10 cellular contexts compared by ENCODE assay signal in genomic region chr3:24520941-24521305, GRCh38. TPM values are rescaled to one million over a fixed set of nuclear protein-coding genes. Genes with fewer than 3 reads are reported as not detected.
DNase-seq lines count a peak whose midpoint lies in the region; ATAC-seq and TF ChIP-seq lines count a peak whose summit lies in the region.
"Had no signal": no experiment of that assay in that cellular context is flagged by ENCODE, and none has a peak within 500 bp of the region (broad histone marks: within the 10 kb centered on the region; RNA-seq: fewer than 3 reads in every experiment).

No MANE protein-coding gene starts in this region.

- no CpG with 5 or more reads among the region's 2 CpGs for WGBS in neuronal stem cell (ENCODE audit: extremely low coverage in 2 of 2, insufficient read length in 2 of 2, insufficient replicate concordance in 1 of 2), 2 donors

- H3K4me3 ChIP-seq in AG09309 (ENCODE audit: control insufficient read depth, low read depth, low read length) (peak overlapping the region; percentile 46), PC-3 (ENCODE audit: low read length) (peak overlapping the region; percentile 74), fibroblast of mammary gland (ENCODE audit: control insufficient read depth, low read depth, low read length) (peak overlapping the region; percentile 59), neuronal stem cell (ENCODE audit: low read length in 2 of 2) (no peak overlapping the region)

- H3K27me3 ChIP-seq in PC-3 (ENCODE audit: low read length), result no peaks in the 10 kb centered on the region
- H3K27me3 ChIP-seq in neuronal stem cell (ENCODE audit: control insufficient read depth in 3 of 3, insufficient read depth in 3 of 3, low read depth in 1 of 3, low read length in 3 of 3), result peaks cover 0 to 77% (median 44%) of the 10 kb centered on the region in 3 experiments

- H3K36me3 ChIP-seq in PC-3 (ENCODE audit: low read depth, low read length) (no peaks in the 10 kb centered on the region), neuronal stem cell (replicated peaks in 1 of 2; ENCODE audit: control insufficient read depth in 2 of 2, insufficient read depth in 2 of 2, low read length in 2 of 2) (no peaks in the 10 kb centered on the region)

- no peaks in the 10 kb centered on the region for H3K79me2 ChIP-seq in PC-3 (ENCODE audit: low read length)

- H2BK12ac ChIP-seq in neuronal stem cell (ENCODE audit: low read length), result no peak overlapping the region

- H3K14ac ChIP-seq in neuronal stem cell (ENCODE audit: low read length), result no peak overlapping the region

- H3K18ac ChIP-seq in neuronal stem cell (ENCODE audit: low read length), result no peak overlapping the region

- H3K4me1 ChIP-seq in PC-3 (ENCODE audit: insufficient read depth, low read length) (peaks cover 39% of the 10 kb centered on the region), neuronal stem cell (ENCODE audit: control insufficient read depth in 2 of 2, insufficient read depth in 1 of 2, low read depth in 1 of 2, low read length in 2 of 2) (peaks cover 0 to 5% of the 10 kb centered on the region in 2 donors)

- DNase-seq in AG09309 (ENCODE audit: low read depth) (no peak), PC-3 (peak; percentile 61), fibroblast of mammary gland (ENCODE audit: low read depth) (no peak), neuronal stem cell (ENCODE audit: low spot score) (no peak), Ammon's horn (ENCODE audit: low spot score) (no peak), NOMO-1 treated with DMSO at 0.1 percent for 48 hours (lab: John Stamatoyannopoulos, UW; ENCODE audit: unreplicated experiment) (no peak)
- no peak for DNase-seq in stimulated activated CD4-positive, alpha-beta T cell treated with anti-CD3 and anti-CD28 coated beads, Interleukin-1b, Interleukin-23, amount 100 ng/mL, for 48 hours
- DNase-seq: activated CD8-positive, alpha-beta memory T cell treated with anti-CD3 and anti-CD28 coated beads, Interleukin-2, amount 50 U/mL, for 4 hours; NK-92 treated with Interleukin-12 subunit alpha and Interleukin-12 subunit beta, amount 100 ng/mL, for 24 hours had no signal

- H3F3A ChIP-seq in PC-3 (ENCODE audit: low read length, unreplicated experiment), result no peaks in the 10 kb centered on the region

- intact Hi-C loops in PC-3 (cut with micrococcal nuclease), result loop anchor here (2.0 kb wide), 1 partner anchor 26 kb away; the partner anchor contains the start of gene THRB

- no peaks in the 10 kb centered on the region for H3K9me2 ChIP-seq in PC-3 (replicated peaks; ENCODE audit: low read length)

- no peak overlapping the region for H2BK15ac ChIP-seq in neuronal stem cell (ENCODE audit: low read length)

- H3K23ac ChIP-seq in neuronal stem cell (ENCODE audit: low read depth, low read length, poor library complexity), result no peak overlapping the region

- CTCF ChIA-PET in PC-3 (lab: Charles Lee), result interaction anchor here (0.5 to 1.0 kb wide), 5 partner anchors 9 to 335 kb away, joined by 3 to 4 read pairs (median 3); partner anchors contain the start of gene THRB

- POLR2A ChIA-PET in PC-3 (lab: Charles Lee; ENCODE audit: unreplicated experiment), result interaction anchor here (0.5 to 0.7 kb wide), 2 partner anchors 163 to 376 kb away, joined by 4 to 11 read pairs; no protein-coding TSS in a partner anchor

- TF ChIP-seq CTCF in AG09309 (IDR thresholded peaks at IDR 0.05; ENCODE audit: control insufficient read depth, insufficient read depth, low read depth, low read length, missing control alignments), result no peak
- no peak for TF ChIP-seq CTCF in PC-3 (conservative IDR thresholded peaks at IDR 0.05; ENCODE audit: low read depth, low read length)
- no peak for TF ChIP-seq CTCF in fibroblast of mammary gland (conservative IDR thresholded peaks at IDR 0.05; ENCODE audit: control insufficient read depth, insufficient read depth, low read depth, low read length)

- H4K91ac ChIP-seq in neuronal stem cell (ENCODE audit: low read depth, low read length, poor library complexity), result no peak overlapping the region

- no peak overlapping the region for H2AK5ac ChIP-seq in neuronal stem cell (ENCODE audit: low read depth, low read length)

- H2AFZ ChIP-seq in PC-3 (ENCODE audit: low read length) (peak overlapping the region; percentile 91), neuronal stem cell (ENCODE audit: low read length) (peak overlapping the region; percentile 97)

- no peak for ATAC-seq in PC-3
- no peak for ATAC-seq in GM18517 (IDR thresholded peaks at IDR 0.05; ENCODE audit: unreplicated experiment)

- no peak overlapping the region for H2BK120ac ChIP-seq in neuronal stem cell (ENCODE audit: low read depth, low read length)

- no peaks in the 10 kb centered on the region for H4K20me1 ChIP-seq in PC-3 (ENCODE audit: low read length)

- H2BK5ac ChIP-seq in neuronal stem cell (ENCODE audit: low read length), result no peak overlapping the region

- no TSS peak for BruUV-seq in PC-3 (replicated peaks; lab: Mats Ljungman, UMichigan)

- no peaks in the 10 kb centered on the region for H3K79me1 ChIP-seq in neuronal stem cell (ENCODE audit: low read depth, low read length)

- H3K4me2 ChIP-seq in PC-3 (ENCODE audit: low read length) (peak overlapping the region; percentile 88), neuronal stem cell (ENCODE audit: insufficient read depth, low read length, poor library complexity, severe bottlenecking) (peak overlapping the region; percentile 75)

- no peaks in the 10 kb centered on the region for H3K9me3 ChIP-seq in PC-3 (ENCODE audit: low read length)
- peaks cover 0 to 2% of the 10 kb centered on the region in 2 donors for H3K9me3 ChIP-seq in neuronal stem cell (replicated peaks in 1 of 2; ENCODE audit: control insufficient read depth in 2 of 2, insufficient read depth in 1 of 2, low read depth in 1 of 2, low read length in 2 of 2)

- no peak overlapping the region for H3K4ac ChIP-seq in neuronal stem cell (ENCODE audit: low read length)

- H4K8ac ChIP-seq in neuronal stem cell (ENCODE audit: low read depth, low read length), result no peak overlapping the region

- H3K9ac ChIP-seq in PC-3 (ENCODE audit: low read length) (peak overlapping the region; percentile 72), neuronal stem cell (ENCODE audit: low read depth, low read length, poor library complexity) (no peak overlapping the region)

- H3K27ac ChIP-seq in PC-3 (ENCODE audit: low read length), result peak overlapping the region; percentile 48
- no peak overlapping the region for H3K27ac ChIP-seq in neuronal stem cell (replicated peaks; ENCODE audit: low read length)

RNA-seq across cellular contexts. Expression of gene THRB, which starts 26.3 kb away (rescaled TPM):
- 7.0 and 9.7 TPM in 2 replicates for total RNA-seq in PC-3 (2014; rRNA removed)
- 0.18 TPM for polyA plus RNA-seq in neuronal stem cell (2013, experiment 1 of 2)
- 0.18 TPM for polyA plus RNA-seq in neuronal stem cell (2013, experiment 2 of 2)

Comparison
In these comparisons a context has a peak if more than half of its experiments do, and no peak if none do; other contexts are left out.
1. H3K4me3 ChIP-seq: peak in AG09309 (single experiment), PC-3 (single experiment) and fibroblast of mammary gland (single experiment); none in neuronal stem cell (0 of 2).